ENCODE assay signal across 8 cellular contexts in the genomic region with DNA sequence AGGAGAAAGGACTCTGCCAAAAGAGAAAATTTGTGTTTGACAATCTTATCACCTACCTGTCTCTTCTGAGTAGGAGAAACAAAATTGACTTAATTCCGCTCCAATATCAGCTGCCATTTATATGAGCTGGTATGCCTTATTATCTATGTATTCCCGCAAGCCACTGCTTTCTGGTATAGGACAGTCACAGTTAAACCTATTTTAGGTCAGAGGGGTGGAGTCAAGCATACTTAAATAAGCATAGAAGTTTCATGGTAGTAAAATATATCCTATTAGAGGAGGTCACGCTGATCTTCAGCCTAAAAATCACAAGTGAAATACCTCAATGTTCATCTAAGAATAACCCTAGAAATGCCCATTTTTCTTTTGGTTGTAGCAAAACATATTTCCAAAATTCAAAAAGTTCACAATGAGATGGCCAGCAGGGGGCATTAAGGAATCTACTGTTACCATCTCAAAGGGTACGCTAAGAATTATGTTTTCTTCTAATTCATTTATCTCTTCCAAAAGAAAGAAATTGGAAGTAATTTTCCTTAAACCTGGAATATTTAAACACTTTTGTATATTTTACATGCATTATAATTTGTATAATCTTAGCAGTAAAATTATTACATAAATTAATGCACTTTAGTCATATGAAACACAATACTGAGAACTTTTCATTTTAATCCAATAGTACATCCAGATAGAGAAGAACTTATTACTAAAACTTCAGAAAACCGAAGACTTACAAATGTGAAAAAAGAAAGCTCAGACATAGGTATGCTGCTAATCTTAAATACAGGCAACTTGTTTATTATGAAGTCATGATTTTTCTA. TPM values are rescaled to one million over a fixed set of nuclear protein-coding genes. Genes with fewer than 3 reads are reported as not detected.
DNase-seq lines count a peak whose midpoint lies in the region; ATAC-seq, FAIRE-seq and TF ChIP-seq lines count a peak whose summit lies in the region.

No MANE protein-coding gene starts in this region.

- no peak overlapping the region for H4K8ac ChIP-seq in mesendoderm (ENCODE audit: low read depth, low read length)

- H3K4me3 Mint-ChIP-seq in effector memory CD8-positive, alpha-beta T cell = no peak overlapping the region

- H3K4me1 Mint-ChIP-seq in effector memory CD8-positive, alpha-beta T cell (ENCODE audit: low read depth in 2 of 2) = peaks cover 0 to 3% of the 10 kb centered on the region in 2 donors

- H4K5ac ChIP-seq in mesendoderm (ENCODE audit: low read length) = no peak overlapping the region

- H3K27me3 Mint-ChIP-seq in effector memory CD8-positive, alpha-beta T cell = no peaks in the 10 kb centered on the region

- no peak overlapping the region for H3K18ac ChIP-seq in mesendoderm (ENCODE audit: low read length)

- no peak overlapping the region for H3K4me2 ChIP-seq in mesendoderm (ENCODE audit: low read length)

- peak; percentile 51 for TF ChIP-seq CTCF in GM10266 (IDR thresholded peaks at IDR 0.05; ENCODE audit: control insufficient read depth, insufficient read depth, low read depth, missing control alignments)
- TF ChIP-seq CTCF in RWPE2 (IDR thresholded peaks at IDR 0.05; ENCODE audit: poor library complexity, severe bottlenecking) = peak; percentile 75

- H3K4ac ChIP-seq in mesendoderm (ENCODE audit: low read depth, low read length) = no peak overlapping the region

- H2BK5ac ChIP-seq in mesendoderm (ENCODE audit: low read length) = no peak overlapping the region

- H3K27ac Mint-ChIP-seq in effector memory CD8-positive, alpha-beta T cell = no peak overlapping the region

- H3K27ac ChIP-seq in RWPE2 (ENCODE audit: poor library complexity, severe bottlenecking) (no peak overlapping the region), mesendoderm (ENCODE audit: low read depth, low read length) (no peak overlapping the region)

- H3K79me2 ChIP-seq in mesendoderm (ENCODE audit: control insufficient read depth, insufficient read depth, low read length) = peaks cover 70% of the 10 kb centered on the region

- no peak overlapping the region for H2AK5ac ChIP-seq in mesendoderm (ENCODE audit: low read length)

- no peaks in the 10 kb centered on the region for H3K9me3 Mint-ChIP-seq in effector memory CD8-positive, alpha-beta T cell

- no peak overlapping the region for H3K56ac ChIP-seq in mesendoderm (ENCODE audit: low read length)

- H3K27me3 ChIP-seq in RWPE2 (ENCODE audit: insufficient read depth, poor library complexity, severe bottlenecking) (no peaks in the 10 kb centered on the region), mesendoderm (ENCODE audit: insufficient read depth, low read length, poor library complexity) (no peaks in the 10 kb centered on the region)

- peaks cover 11% of the 10 kb centered on the region for H3K79me1 ChIP-seq in mesendoderm (ENCODE audit: low read length)

- H3K9ac ChIP-seq in mesendoderm (ENCODE audit: low read length) = no peak overlapping the region

- no peak overlapping the region for H2BK120ac ChIP-seq in mesendoderm (ENCODE audit: low read depth, low read length)

- H3K9me3 ChIP-seq in RWPE2 (ENCODE audit: severe bottlenecking) = no peaks in the 10 kb centered on the region

- H3K4me3 ChIP-seq in RWPE2 (ENCODE audit: severe bottlenecking) = no peak overlapping the region
- H3K4me3 ChIP-seq in mesendoderm (ENCODE audit: low read length) = no peak overlapping the region

- no peak overlapping the region for H2BK15ac ChIP-seq in mesendoderm (replicated peaks; ENCODE audit: low read depth)

- WGBS in mesendoderm (ENCODE audit: extremely low coverage, insufficient coverage, low lambda C conversion rate) = no CpG with 5 or more reads among the region's 5 CpGs

- peaks cover 7% of the 10 kb centered on the region; the same call in 1 of the 2 replicates for H3K36me3 ChIP-seq in RWPE2 (ENCODE audit: low read depth)
- H3K36me3 ChIP-seq in mesendoderm (ENCODE audit: control insufficient read depth, insufficient read depth, low read length) = no peaks in the 10 kb centered on the region

- no peaks in the 10 kb centered on the region for H3K36me3 Mint-ChIP-seq in effector memory CD8-positive, alpha-beta T cell (ENCODE audit: insufficient read depth)

- FAIRE-seq in A204.1 (lab: Jason Lieb, UNC) = peak; percentile 90

- H3K4me1 ChIP-seq in RWPE2 (ENCODE audit: insufficient read depth, poor library complexity, severe bottlenecking) (peaks cover 4% of the 10 kb centered on the region), mesendoderm (ENCODE audit: control insufficient read depth, low read depth, low read length) (no peaks in the 10 kb centered on the region)

- H3K23ac ChIP-seq in mesendoderm (ENCODE audit: low read length) = no peak overlapping the region

- peak; percentile 25; the same call in 1 of the 3 replicates for ATAC-seq in RWPE2 (ENCODE audit: low read depth)
- peak; percentile 40 for ATAC-seq in effector memory CD8-positive, alpha-beta T cell (replicated peaks)
- no peak for ATAC-seq in HG02938 (IDR thresholded peaks at IDR 0.05; ENCODE audit: unreplicated experiment)

- no peak for DNase-seq in GM10266 (ENCODE audit: extremely low spot score)
- DNase-seq in RWPE2 (ENCODE audit: low spot score) = no peak
- peak; percentile 28 to 49 (median 48) for DNase-seq in effector memory CD8-positive, alpha-beta T cell
- DNase-seq in mucosa of gallbladder (ENCODE audit: low spot score) = peak; percentile 45
- no peak for DNase-seq in COR-L47 (lab: John Stamatoyannopoulos, UW)
- no peak for DNase-seq in mesendoderm

RNA-seq across cellular contexts. Expression of a gene that starts 10.5 kb away (rescaled TPM):
- total RNA-seq in mucosa of gallbladder = 5.8 TPM
- polyA plus RNA-seq in mesendoderm (2013, experiment 1 of 2) = 50.7 TPM
- 51.0 TPM for polyA plus RNA-seq in mesendoderm (2013, experiment 2 of 2)

RNA-seq across cellular contexts. Expression of a gene that starts 11.2 kb away (rescaled TPM):
- total RNA-seq in mucosa of gallbladder = 36.5 TPM
- polyA plus RNA-seq in mesendoderm (2013, experiment 1 of 2) = 439 TPM
- 436 TPM for polyA plus RNA-seq in mesendoderm (2013, experiment 2 of 2)

RNA-seq across cellular contexts. Expression of a gene that starts 37.6 kb away (rescaled TPM):
- total RNA-seq in mucosa of gallbladder = 15.8 TPM
- 5.0 TPM for polyA plus RNA-seq in mesendoderm (2013, experiment 1 of 2)
- 4.3 TPM for polyA plus RNA-seq in mesendoderm (2013, experiment 2 of 2)

RNA-seq across cellular contexts. Expression of a gene that starts 42.5 kb away (rescaled TPM):
- total RNA-seq in mucosa of gallbladder = 65.7 TPM
- polyA plus RNA-seq in mesendoderm (2013, experiment 1 of 2) = 234 TPM
- 243 TPM for polyA plus RNA-seq in mesendoderm (2013, experiment 2 of 2)

Comparison
In these comparisons a context has a peak if more than half of its experiments do, and no peak if none do; other contexts are left out.
1. DNase-seq: peak in effector memory CD8-positive, alpha-beta T cell (3 of 3) and mucosa of gallbladder (single experiment); none in GM10266 (single experiment), RWPE2 (single experiment), COR-L47 (single experiment) and mesendoderm (single experiment).